ENCODE assay signal across 31 cellular contexts in the genomic region with DNA sequence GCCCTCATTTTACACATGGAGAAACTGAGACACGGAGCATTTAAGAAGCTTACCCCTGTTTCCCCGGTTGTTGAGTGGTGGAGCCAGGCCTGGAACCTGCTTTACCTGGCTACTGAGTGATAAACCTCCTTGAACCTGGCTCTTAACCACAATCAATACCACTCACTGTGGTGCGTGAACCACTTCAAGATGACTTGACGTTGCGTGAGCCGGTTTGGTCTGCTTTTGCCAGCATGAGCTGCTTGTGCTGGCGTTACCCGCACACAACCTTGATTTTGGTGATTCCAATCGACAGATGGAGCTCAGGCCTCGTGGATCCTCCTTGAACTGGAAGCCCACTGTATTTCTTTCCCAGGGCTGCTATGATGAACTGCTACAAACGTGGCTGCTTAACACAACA. TPM values are rescaled to one million over a fixed set of nuclear protein-coding genes. Genes with fewer than 3 reads are reported as not detected.
DNase-seq lines count a peak whose midpoint lies in the region; ATAC-seq, FAIRE-seq and TF ChIP-seq lines count a peak whose summit lies in the region.
"Had no signal": no experiment of that assay in that cellular context is flagged by ENCODE, and none has a peak within 500 bp of the region (broad histone marks: within the 10 kb centered on the region; RNA-seq: fewer than 3 reads in every experiment).

No MANE protein-coding gene starts in this region.

- no peak overlapping the region for H3K14ac ChIP-seq in IMR-90 (replicated peaks; ENCODE audit: low read depth, low read length)

- H3K36me3 ChIP-seq in IMR-90 (ENCODE audit: control insufficient read depth, insufficient read depth, low read length) (no peaks in the 10 kb centered on the region), esophagus muscularis mucosa (no peaks in the 10 kb centered on the region), spleen (no peaks in the 10 kb centered on the region)
- H3K36me3 ChIP-seq: MG63 had no signal

- no peak overlapping the region for H3K4me3 Mint-ChIP-seq in activated CD4-positive, alpha-beta memory T cell treated with anti-CD3 and anti-CD28 coated beads, Interleukin-2, amount 10 ng/mL, durations not matched to agents 7 days and 5 days
- H3K4me3 Mint-ChIP-seq in activated CD4-positive, alpha-beta memory T cell treated with anti-CD3 and anti-CD28 coated beads for 36 hours = no peak overlapping the region
- H3K4me3 Mint-ChIP-seq: activated T-helper 17 cell treated with anti-CD3 and anti-CD28 coated beads, Interleukin-2, amount 50 U/mL, for 72 hours; effector memory CD8-positive, alpha-beta T cell; H9; T-helper 17 cell had no signal

- H2AK5ac ChIP-seq in IMR-90 (ENCODE audit: low read depth, low read length) = peak overlapping the region; percentile 15; the same call in 1 of the 2 replicates

- H3K56ac ChIP-seq in IMR-90 (ENCODE audit: extremely low read depth, insufficient read depth, low read length) = no peak overlapping the region

- TF ChIP-seq EP300 in esophagus muscularis mucosa (IDR thresholded peaks at IDR 0.05) = no peak

- H3K4me2 ChIP-seq in IMR-90 (ENCODE audit: low read depth, low read length) = no peak overlapping the region
- H3K4me2 ChIP-seq: SK-N-SH had no signal

- no peak overlapping the region for H3K27ac Mint-ChIP-seq in activated CD4-positive, alpha-beta memory T cell treated with anti-CD3 and anti-CD28 coated beads, Interleukin-2, amount 10 ng/mL, durations not matched to agents 7 days and 5 days
- no peak overlapping the region for H3K27ac Mint-ChIP-seq in activated CD4-positive, alpha-beta memory T cell treated with anti-CD3 and anti-CD28 coated beads for 36 hours
- H3K27ac Mint-ChIP-seq: activated naive CD4-positive, alpha-beta T cell treated with anti-CD3 and anti-CD28 coated beads, Interleukin-2, amount 50 U/mL, for 72 hours; activated T-helper 17 cell treated with anti-CD3 and anti-CD28 coated beads, Interleukin-2, amount 50 U/mL, for 72 hours; effector memory CD8-positive, alpha-beta T cell; H9; T-helper 17 cell had no signal

- no peak overlapping the region for H2AK9ac ChIP-seq in IMR-90 (replicated peaks; ENCODE audit: low read depth, low read length, poor library complexity)

- H2AFZ ChIP-seq in IMR-90 (replicated peaks; ENCODE audit: low read length, poor library complexity) = no peak overlapping the region

- no peak for TF ChIP-seq CTCF in IMR-90 (conservative IDR thresholded peaks at IDR 0.05; ENCODE audit: low read depth, low read length)
- TF ChIP-seq CTCF in esophagus muscularis mucosa (IDR thresholded peaks at IDR 0.05) = no peak
- no peak for TF ChIP-seq CTCF in spleen (IDR thresholded peaks at IDR 0.05 in 8 of 11, conservative IDR thresholded peaks at IDR 0.05 in 3 of 11)

- TF ChIP-seq RAD21 in IMR-90 (IDR thresholded peaks at IDR 0.05; ENCODE audit: low read length) = no peak

- H2BK120ac ChIP-seq in IMR-90 (ENCODE audit: low read depth, low read length) = no peak overlapping the region

- ATAC-seq in IMR-90 (ENCODE audit: low read depth) (no peak), HG02642 (IDR thresholded peaks at IDR 0.05; ENCODE audit: poor library complexity, unreplicated experiment) (no peak)
- ATAC-seq: activated naive CD4-positive, alpha-beta T cell treated with anti-CD3 and anti-CD28 coated beads, Interleukin-2, amount 50 U/mL, for 72 hours; activated T-helper 17 cell treated with anti-CD3 and anti-CD28 coated beads, Interleukin-2, amount 50 U/mL, for 72 hours; effector memory CD8-positive, alpha-beta T cell; stimulated activated naive CD8-positive, alpha-beta T cell treated with anti-CD3 and anti-CD28 coated beads, Interleukin-15, Interleukin-2, amounts not matched to agents 100 U/mL and 50 U/mL, for 24 hours; T-helper 17 cell had no signal

- H2BK5ac ChIP-seq in IMR-90 (ENCODE audit: low read depth, low read length, poor library complexity, severe bottlenecking) = no peak overlapping the region

- H2BK15ac ChIP-seq in IMR-90 (ENCODE audit: low read depth, low read length) = no peak overlapping the region

- no peak overlapping the region for H3K4me3 ChIP-seq in IMR-90 (ENCODE audit: insufficient read depth, low read depth, low read length)
- no peak overlapping the region for H3K4me3 ChIP-seq in esophagus muscularis mucosa
- H3K4me3 ChIP-seq in spleen = no peak overlapping the region
- H3K4me3 ChIP-seq: coronary artery, MG63, testis had no signal

- H4K91ac ChIP-seq in IMR-90 (ENCODE audit: insufficient read depth, low read depth, low read length) = no peak overlapping the region

- no peak overlapping the region for H3K18ac ChIP-seq in IMR-90 (ENCODE audit: low read depth, low read length)

- H4K8ac ChIP-seq in IMR-90 (ENCODE audit: low read depth in 2 of 2, low read length in 2 of 2) = no peak overlapping the region

- peaks cover 13% of the 10 kb centered on the region for H3K4me1 ChIP-seq in IMR-90 (ENCODE audit: control insufficient read depth, insufficient read depth, low read length)
- peaks cover 29 to 35% (median 30%) of the 10 kb centered on the region in 4 donors for H3K4me1 ChIP-seq in esophagus muscularis mucosa
- peaks cover 14 to 73% (median 51%) of the 10 kb centered on the region in 6 donors for H3K4me1 ChIP-seq in spleen

- H4K20me1 ChIP-seq in IMR-90 (ENCODE audit: insufficient read depth, low read length) = peaks cover 5% of the 10 kb centered on the region

- H3K9ac ChIP-seq in IMR-90 (ENCODE audit: low read depth, low read length) = no peak overlapping the region
- H3K9ac ChIP-seq: SK-N-SH had no signal

- TF ChIP-seq POLR2A in IMR-90 (IDR thresholded peaks at IDR 0.05; ENCODE audit: low read depth, low read length) (no peak), esophagus muscularis mucosa (IDR thresholded peaks at IDR 0.05; ENCODE audit: low read depth) (no peak), spleen (IDR thresholded peaks at IDR 0.05) (no peak)

- WGBS in IMR-90 (ENCODE audit: extremely low coverage in 2 of 2, insufficient read length in 1 of 2), 2 experiments = 91% methylated on average over 9 of the region's 11 CpGs; no CpG with 5 or more reads in 1 of the 2 experiments
- WGBS in esophagus muscularis mucosa = 92% methylated on average over 11 of the region's 11 CpGs
- WGBS in spleen, 5 donors = 88 to 94% (median 92%) methylated on average over 11 of the region's 11 CpGs

- H3K79me1 ChIP-seq in IMR-90 (ENCODE audit: low read depth in 1 of 2, low read length in 2 of 2) = no peaks in the 10 kb centered on the region

- H3K9me1 ChIP-seq in IMR-90 (ENCODE audit: insufficient read depth, low read length) = peaks cover 11% of the 10 kb centered on the region

- POLR2A ChIA-PET in activated CD4-positive, alpha-beta memory T cell treated with anti-CD3 and anti-CD28 coated beads, Interleukin-2, amount 10 ng/mL, durations not matched to agents 7 days and 5 days (lab: Charles Lee) = no interaction called here
- POLR2A ChIA-PET in activated CD4-positive, alpha-beta memory T cell treated with anti-CD3 and anti-CD28 coated beads for 36 hours (lab: Charles Lee) = no interaction called here
- POLR2A ChIA-PET in IMR-90 (lab: Charles Lee; ENCODE audit: unreplicated experiment) = no interaction called here

- no peak overlapping the region for H2BK20ac ChIP-seq in IMR-90 (ENCODE audit: low read depth, low read length)

- H3K27ac ChIP-seq in IMR-90 (ENCODE audit: insufficient read depth, low read length) = no peak overlapping the region
- H3K27ac ChIP-seq in esophagus muscularis mucosa (replicated peaks in 1 of 4) = no peak overlapping the region
- peak overlapping the region in 5 of 8 donors; percentile 14 to 66 (median 22) for H3K27ac ChIP-seq in spleen
- H3K27ac ChIP-seq: testis had no signal

- in situ Hi-C loops in IMR-90 (cut with MboI; ENCODE audit: low sequenced_read_pairs) = no loop called here

- BruUV-seq in IMR-90 (replicated peaks; lab: Mats Ljungman, UMichigan) = no TSS peak

- H3K9me3 ChIP-seq in IMR-90 (ENCODE audit: control insufficient read depth, insufficient read depth, low read length) (no peaks in the 10 kb centered on the region), esophagus muscularis mucosa (no peaks in the 10 kb centered on the region), spleen (no peaks in the 10 kb centered on the region)
- H3K9me3 ChIP-seq: MG63, SK-N-SH, testis had no signal

- H3K23ac ChIP-seq in IMR-90 (ENCODE audit: low read depth, low read length) = no peak overlapping the region

- intact Hi-C loops in activated CD4-positive, alpha-beta memory T cell treated with anti-CD3 and anti-CD28 coated beads for 36 hours (cut with micrococcal nuclease) = no loop called here
- intact Hi-C loops in IMR-90 (cut with micrococcal nuclease) = no loop called here
- intact Hi-C loops in esophagus muscularis mucosa (cut with DNase I) = no loop called here
- intact Hi-C loops in spleen (cut with DNase I; ENCODE audit: low total_unique reads) = loop anchor here (10.0 kb wide), 1 partner anchor 225 kb away; no protein-coding TSS in a partner anchor

- CTCF ChIA-PET in activated CD4-positive, alpha-beta memory T cell treated with anti-CD3 and anti-CD28 coated beads, Interleukin-2, amount 10 ng/mL, durations not matched to agents 7 days and 5 days (lab: Charles Lee) = interaction anchor here (1.0 kb wide), 1 partner anchor 21 kb away, joined by 3 read pairs; no protein-coding TSS in a partner anchor
- CTCF ChIA-PET in activated CD4-positive, alpha-beta memory T cell treated with anti-CD3 and anti-CD28 coated beads for 36 hours (lab: Charles Lee) = interaction anchor here (0.8 to 1.5 kb wide), 3 partner anchors 23 to 219 kb away, joined by 3 to 4 read pairs (median 3); no protein-coding TSS in a partner anchor
- CTCF ChIA-PET in IMR-90 (lab: Yijun Ruan, JAX) = no interaction called here

- H3K27me3 ChIP-seq in IMR-90 (ENCODE audit: control insufficient read depth, insufficient read depth, low read length) = no peaks in the 10 kb centered on the region
- H3K27me3 ChIP-seq in esophagus muscularis mucosa = no peaks in the 10 kb centered on the region
- H3K27me3 ChIP-seq in spleen (replicated peaks in 1 of 7) = peaks cover 0 to 4% (median 0%) of the 10 kb centered on the region in 7 donors
- H3K27me3 ChIP-seq: MG63, testis had no signal

- H4K5ac ChIP-seq in IMR-90 (ENCODE audit: low read depth, low read length) = no peak overlapping the region

- dilution Hi-C loops in IMR-90 (cut with HindIII; ENCODE audit: low sequenced_read_pairs, unreplicated experiment) = no loop called here

- no peaks in the 10 kb centered on the region for H3K4me1 Mint-ChIP-seq in activated CD4-positive, alpha-beta memory T cell treated with anti-CD3 and anti-CD28 coated beads, Interleukin-2, amount 10 ng/mL, durations not matched to agents 7 days and 5 days
- no peaks in the 10 kb centered on the region for H3K4me1 Mint-ChIP-seq in activated CD4-positive, alpha-beta memory T cell treated with anti-CD3 and anti-CD28 coated beads for 36 hours (ENCODE audit: low read depth)
- H3K4me1 Mint-ChIP-seq: activated T-helper 17 cell treated with anti-CD3 and anti-CD28 coated beads, Interleukin-2, amount 50 U/mL, for 72 hours had no signal

- no peak for FAIRE-seq in HTR-8/SVneo (lab: Jason Lieb, UNC)
- FAIRE-seq: A204.1, bronchial epithelial cell, G401.6, GM19239 had no signal

- H3K27me3 Mint-ChIP-seq in activated CD4-positive, alpha-beta memory T cell treated with anti-CD3 and anti-CD28 coated beads, Interleukin-2, amount 10 ng/mL, durations not matched to agents 7 days and 5 days = peaks cover 23% of the 10 kb centered on the region
- peaks cover 10% of the 10 kb centered on the region for H3K27me3 Mint-ChIP-seq in activated CD4-positive, alpha-beta memory T cell treated with anti-CD3 and anti-CD28 coated beads for 36 hours

- no peak overlapping the region for H3K4ac ChIP-seq in IMR-90 (ENCODE audit: low read depth, low read length)

- no peaks in the 10 kb centered on the region for H3K9me3 Mint-ChIP-seq in activated CD4-positive, alpha-beta memory T cell treated with anti-CD3 and anti-CD28 coated beads, Interleukin-2, amount 10 ng/mL, durations not matched to agents 7 days and 5 days
- H3K9me3 Mint-ChIP-seq in activated CD4-positive, alpha-beta memory T cell treated with anti-CD3 and anti-CD28 coated beads for 36 hours = no peaks in the 10 kb centered on the region
- H3K9me3 Mint-ChIP-seq: activated naive CD4-positive, alpha-beta T cell treated with anti-CD3 and anti-CD28 coated beads, Interleukin-2, amount 50 U/mL, for 72 hours; activated T-helper 17 cell treated with anti-CD3 and anti-CD28 coated beads, Interleukin-2, amount 50 U/mL, for 72 hours; effector memory CD8-positive, alpha-beta T cell had no signal

- peak; percentile 15 for DNase-seq in activated CD4-positive, alpha-beta memory T cell treated with anti-CD3 and anti-CD28 coated beads, Interleukin-2, amount 10 ng/mL, durations not matched to agents 7 days and 5 days
- no peak for DNase-seq in activated CD4-positive, alpha-beta memory T cell treated with anti-CD3 and anti-CD28 coated beads for 36 hours
- DNase-seq in IMR-90 = no peak
- DNase-seq in esophagus muscularis mucosa (ENCODE audit: extremely low spot score) = peak; percentile 64
- peak; percentile 35 for DNase-seq in spleen
- DNase-seq in HTR-8/SVneo (ENCODE audit: insufficient read length, low spot score) = no peak
- DNase-seq in DMS53 (lab: John Stamatoyannopoulos, UW) = no peak
- DNase-seq: activated CD4-positive, alpha-beta T cell treated with anti-CD3 and anti-CD28 coated beads for 4 hours; effector memory CD8-positive, alpha-beta T cell; erythroblast; H9; KBM-7; mammary epithelial cell; MG63; NCI-H1105 treated with DMSO at 0.1 percent for 48 hours; NCI-H2029; NCI-H446; SK-N-SH; stimulated activated naive CD8-positive, alpha-beta T cell treated with anti-CD3 and anti-CD28 coated beads, Interleukin-15, Interleukin-2, amounts not matched to agents 100 U/mL and 50 U/mL, for 24 hours; T-helper 17 cell; testis had no signal

- no peaks in the 10 kb centered on the region for H3K36me3 Mint-ChIP-seq in activated CD4-positive, alpha-beta memory T cell treated with anti-CD3 and anti-CD28 coated beads, Interleukin-2, amount 10 ng/mL, durations not matched to agents 7 days and 5 days (ENCODE audit: low read depth)
- no peaks in the 10 kb centered on the region for H3K36me3 Mint-ChIP-seq in activated CD4-positive, alpha-beta memory T cell treated with anti-CD3 and anti-CD28 coated beads for 36 hours
- H3K36me3 Mint-ChIP-seq: activated naive CD4-positive, alpha-beta T cell treated with anti-CD3 and anti-CD28 coated beads, Interleukin-2, amount 50 U/mL, for 72 hours had no signal

RNA-seq across cellular contexts. Expression of a gene that starts 6.1 kb away (rescaled TPM):
- total RNA-seq in activated CD4-positive, alpha-beta memory T cell treated with anti-CD3 and anti-CD28 coated beads, Interleukin-2, amount 10 ng/mL, durations not matched to agents 7 days and 5 days = not detected
- total RNA-seq in activated CD4-positive, alpha-beta memory T cell treated with anti-CD3 and anti-CD28 coated beads for 36 hours = not detected
- total RNA-seq in IMR-90 (2012; rRNA removed) (0.54 and 0.56 TPM in 2 replicates), esophagus muscularis mucosa (100 to 1,000 TPM; 139 to 354 (median 244) TPM), spleen (100 to 1,000 TPM; 124 to 393 (median 243) TPM)
- polyA plus RNA-seq in IMR-90 (2012; rRNA removed) (1.4 and 1.5 TPM in 2 replicates), spleen (10 to 100 TPM; 18.5 to 98.9 (median 38.0) TPM)
- polyA plus RNA-seq in IMR-90 (2012; cell fraction: cytosol; rRNA removed) = 0.76 and 2.1 TPM in 2 replicates
- polyA plus RNA-seq in IMR-90 (2012; cell fraction: nucleus; rRNA removed; ENCODE audit: low replicate concordance) = 1.7 and 2.8 TPM in 2 replicates
- total RNA-seq: activated naive CD4-positive, alpha-beta T cell treated with anti-CD3 and anti-CD28 coated beads, Interleukin-2, amount 50 U/mL, for 72 hours; activated T-helper 17 cell treated with anti-CD3 and anti-CD28 coated beads, Interleukin-2, amount 50 U/mL, for 72 hours; T-helper 17 cell had no signal
- polyA plus RNA-seq: SK-N-SH had no signal

RNA-seq across cellular contexts. Expression of a gene that starts 47.3 kb away (rescaled TPM):
- not detected for total RNA-seq in activated CD4-positive, alpha-beta memory T cell treated with anti-CD3 and anti-CD28 coated beads, Interleukin-2, amount 10 ng/mL, durations not matched to agents 7 days and 5 days
- not detected for total RNA-seq in activated CD4-positive, alpha-beta memory T cell treated with anti-CD3 and anti-CD28 coated beads for 36 hours
- total RNA-seq in IMR-90 (2012; rRNA removed) = not detected in 2 replicates
- polyA plus RNA-seq in IMR-90 (2012; rRNA removed) = not detected in 2 replicates
- polyA plus RNA-seq in IMR-90 (2012; cell fraction: cytosol; rRNA removed) = not detected in 2 replicates
- 0.09 and 0.12 TPM in 2 replicates for polyA plus RNA-seq in IMR-90 (2012; cell fraction: nucleus; rRNA removed; ENCODE audit: low replicate concordance)
- total RNA-seq in esophagus muscularis mucosa = 1 to 10 TPM in 2 of 4 donors, under 1 TPM in 1, not detected in 1; 0.45 to 1.8 (median 1.7) TPM
- not detected for total RNA-seq in spleen
- polyA plus RNA-seq in spleen = under 1 TPM in 1 of 3 donors, not detected in 2; 0.06 TPM
- total RNA-seq: activated naive CD4-positive, alpha-beta T cell treated with anti-CD3 and anti-CD28 coated beads, Interleukin-2, amount 50 U/mL, for 72 hours; activated T-helper 17 cell treated with anti-CD3 and anti-CD28 coated beads, Interleukin-2, amount 50 U/mL, for 72 hours; bronchial epithelial cell; H9; kidney epithelial cell; mammary epithelial cell; progenitor cell of endocrine pancreas; T-helper 17 cell had no signal
- polyA plus RNA-seq: mammary epithelial cell had no signal

Comparison
In these comparisons a context has a peak if more than half of its experiments do, and no peak if none do; other contexts are left out.
1. DNase-seq: peak in activated CD4-positive, alpha-beta memory T cell treated with anti-CD3 and anti-CD28 coated beads, Interleukin-2, amount 10 ng/mL, durations not matched to agents 7 days and 5 days (single experiment), esophagus muscularis mucosa (single experiment) and spleen (single experiment); none in activated CD4-positive, alpha-beta memory T cell treated with anti-CD3 and anti-CD28 coated beads for 36 hours (single experiment), IMR-90 (single experiment), HTR-8/SVneo (single experiment) and DMS53 (single experiment).
2. H3K27ac ChIP-seq: peak in spleen (5 of 8); none in IMR-90 (single experiment) and esophagus muscularis mucosa (0 of 4).
3. RNA of a gene that starts 6.1 kb away (total RNA-seq): 139 to 354 TPM in esophagus muscularis mucosa and 124 to 393 TPM in spleen; 0.54 to 0.56 TPM in IMR-90, not detected in activated CD4-positive, alpha-beta memory T cell treated with anti-CD3 and anti-CD28 coated beads, Interleukin-2, amount 10 ng/mL, durations not matched to agents 7 days and 5 days and not detected in activated CD4-positive, alpha-beta memory T cell treated with anti-CD3 and anti-CD28 coated beads for 36 hours; every median in the first group is over 10 times any median in the second.